In the genomic region with DNA sequence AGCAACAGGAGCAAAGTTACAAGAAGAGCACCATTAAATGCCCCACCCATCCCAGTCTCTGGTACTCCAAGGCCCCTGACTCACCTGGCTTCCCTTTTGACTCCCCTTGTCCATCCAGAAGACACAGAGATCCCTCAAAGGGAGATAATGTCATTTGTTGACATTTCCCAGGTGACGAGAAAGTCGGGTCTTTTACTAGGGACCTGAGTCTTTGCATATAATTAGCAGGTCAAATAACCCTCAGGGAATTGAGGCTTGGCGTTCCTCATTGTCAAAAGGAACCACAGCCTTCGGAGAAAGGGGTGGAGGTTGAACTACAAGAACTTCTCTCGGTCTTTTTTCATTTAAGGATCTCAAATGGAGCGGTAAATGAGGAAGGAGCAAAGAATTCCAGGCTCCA, we compare ENCODE assay signal across 23 cellular contexts.
"Had no signal": no experiment of that assay in that cellular context is flagged by ENCODE, and none has a peak within 500 bp of the region (broad histone marks: within the 10 kb centered on the region; RNA-seq: fewer than 3 reads in every experiment).

No MANE protein-coding gene starts in this region.

- H3K27ac ChIP-seq: VCaP had no signal

- ATAC-seq: activated T-helper 17 cell treated with anti-CD3 and anti-CD28 coated beads, Interleukin-2, amount 50 U/mL, for 72 hours; Panc1; Right ventricle myocardium inferior had no signal

- H3K4me3 Mint-ChIP-seq: activated CD4-positive, alpha-beta memory T cell treated with anti-CD3 and anti-CD28 coated beads for 36 hours; activated CD4-positive, alpha-beta T cell treated with anti-CD3 and anti-CD28 coated beads, Interleukin-2, amount 10 ng/mL, durations not matched to agents 7 days and 5 days; activated naive CD4-positive, alpha-beta T cell treated with anti-CD3 and anti-CD28 coated beads for 36 hours; activated naive CD8-positive, alpha-beta T cell; activated T-helper 17 cell treated with anti-CD3 and anti-CD28 coated beads, Interleukin-2, amount 50 U/mL, for 72 hours had no signal

- H3K4me1 Mint-ChIP-seq: activated T-helper 17 cell treated with anti-CD3 and anti-CD28 coated beads, Interleukin-2, amount 50 U/mL, for 72 hours had no signal

- H3K36me3 ChIP-seq: MG63 had no signal

- H3K27me3 ChIP-seq: MG63 had no signal

- H3K4me3 ChIP-seq: MG63 had no signal

- DNase-seq: activated CD4-positive, alpha-beta memory T cell treated with anti-CD3 and anti-CD28 coated beads for 36 hours; activated CD4-positive, alpha-beta T cell treated with anti-CD3 and anti-CD28 coated beads, Interleukin-2, amount 10 ng/mL, durations not matched to agents 7 days and 5 days; activated CD4-positive, CD25-positive, alpha-beta regulatory T cell; activated CD8-positive, alpha-beta memory T cell treated with anti-CD3 and anti-CD28 coated beads for 24 hours; activated gamma-delta T cell; activated naive CD4-positive, alpha-beta T cell treated with anti-CD3 and anti-CD28 coated beads for 36 hours; activated T-cell treated with anti-CD3 and anti-CD28 coated beads, Interleukin-2, amount 50 U/mL, for 48 hours; anterior cingulate cortex; cerebellar nuclear complex; MG63; NCI-H1092 treated with DMSO at 0.1 percent for 48 hours; NCI-H2029 treated with DMSO at 0.1 percent for 48 hours; NCI-H446; NK-92 treated with Interleukin-12 subunit alpha and Interleukin-12 subunit beta, amount 100 ng/mL, for 24 hours; OCI-M1; RPMI8226; SK-N-SH; T-helper 1 cell had no signal

- H3K27ac Mint-ChIP-seq: activated CD4-positive, alpha-beta memory T cell treated with anti-CD3 and anti-CD28 coated beads for 36 hours; activated CD4-positive, alpha-beta T cell treated with anti-CD3 and anti-CD28 coated beads, Interleukin-2, amount 10 ng/mL, durations not matched to agents 7 days and 5 days; activated naive CD4-positive, alpha-beta T cell treated with anti-CD3 and anti-CD28 coated beads for 36 hours; activated naive CD8-positive, alpha-beta T cell; activated T-helper 17 cell treated with anti-CD3 and anti-CD28 coated beads, Interleukin-2, amount 50 U/mL, for 72 hours had no signal

- H3K9ac ChIP-seq: SK-N-SH had no signal

- H3K36me3 Mint-ChIP-seq: activated naive CD8-positive, alpha-beta T cell had no signal

- H3K9me3 ChIP-seq: SK-N-SH had no signal

- H3K27me3 Mint-ChIP-seq: activated CD4-positive, alpha-beta T cell treated with anti-CD3 and anti-CD28 coated beads, Interleukin-2, amount 10 ng/mL, durations not matched to agents 7 days and 5 days had no signal

- H3K4me2 ChIP-seq: SK-N-SH had no signal
